Comparison of ENCODE assay signal across 20 cellular contexts in genomic region chr1:236110137-236110536, GRCh38. TPM values are rescaled to one million over a fixed set of nuclear protein-coding genes. Genes with fewer than 3 reads are reported as not detected.
"Had no signal": no experiment of that assay in that cellular context is flagged by ENCODE, and none has a peak within 500 bp of the region (broad histone marks: within the 10 kb centered on the region; RNA-seq: fewer than 3 reads in every experiment).

No MANE protein-coding gene starts in this region.

- H3K27me3 Mint-ChIP-seq: stimulated activated memory B cell treated with anti-CD40 and anti-IgM and Interleukin-4, amounts not matched to agents 10 μg/mL and 1 μg/mL and 100 μg/mL, for 72 hours; type B pancreatic cell had no signal

- H3K36me3 Mint-ChIP-seq: naive thymus-derived CD8-positive, alpha-beta T cell; stimulated activated memory B cell treated with anti-CD40 and anti-IgM and Interleukin-4, amounts not matched to agents 10 μg/mL and 1 μg/mL and 100 μg/mL, for 72 hours; type B pancreatic cell had no signal

- ATAC-seq: lower lobe of right lung; stimulated activated memory B cell treated with anti-CD40 and anti-IgM and Interleukin-4, amounts not matched to agents 10 μg/mL and 1 μg/mL and 100 μg/mL, for 72 hours; stimulated activated naive CD8-positive, alpha-beta T cell treated with anti-CD3 and anti-CD28 coated beads, Interleukin-15, amount 100 ng/mL, for 72 hours had no signal

- H3K27ac ChIP-seq: hepatocyte, lower lobe of right lung, pancreas, right atrium auricular region, right lobe of liver, tibial nerve, uterus had no signal

- H3K9me3 ChIP-seq: lower lobe of right lung, pancreas, right atrium auricular region, right lobe of liver, tibial nerve, uterus had no signal

- H3K79me2 ChIP-seq: hepatocyte had no signal

- H3K4me3 ChIP-seq: hepatocyte, lower lobe of right lung, pancreas, right atrium auricular region, right lobe of liver, smooth muscle cell, tibial nerve, uterus had no signal

- FAIRE-seq: keratinocyte, pancreas had no signal

- H3K27ac Mint-ChIP-seq: stimulated activated memory B cell treated with anti-CD40 and anti-IgM and Interleukin-4, amounts not matched to agents 10 μg/mL and 1 μg/mL and 100 μg/mL, for 72 hours; stimulated activated naive CD8-positive, alpha-beta T cell treated with anti-CD3 and anti-CD28 coated beads, Interleukin-15, amount 100 ng/mL, for 72 hours; type B pancreatic cell had no signal

- H3K4me1 Mint-ChIP-seq: stimulated activated memory B cell treated with anti-CD40 and anti-IgM and Interleukin-4, amounts not matched to agents 10 μg/mL and 1 μg/mL and 100 μg/mL, for 72 hours had no signal

- H3K4me1 ChIP-seq: lower lobe of right lung, pancreas, right atrium auricular region, right lobe of liver, uterus had no signal

- H3K27me3 ChIP-seq: hepatocyte, pancreas, right atrium auricular region, right lobe of liver, tibial nerve, uterus had no signal

- H2AFZ ChIP-seq: hepatocyte had no signal

- H3K36me3 ChIP-seq: lower lobe of right lung, pancreas, right atrium auricular region, right lobe of liver, tibial nerve, uterus had no signal

- H3K4me3 Mint-ChIP-seq: naive thymus-derived CD8-positive, alpha-beta T cell; stimulated activated memory B cell treated with anti-CD40 and anti-IgM and Interleukin-4, amounts not matched to agents 10 μg/mL and 1 μg/mL and 100 μg/mL, for 72 hours; stimulated activated naive CD8-positive, alpha-beta T cell treated with anti-CD3 and anti-CD28 coated beads, Interleukin-15, amount 100 ng/mL, for 72 hours; type B pancreatic cell had no signal

- H3K4me2 ChIP-seq: hepatocyte, smooth muscle cell had no signal

- H3K9me3 Mint-ChIP-seq: naive thymus-derived CD8-positive, alpha-beta T cell; stimulated activated memory B cell treated with anti-CD40 and anti-IgM and Interleukin-4, amounts not matched to agents 10 μg/mL and 1 μg/mL and 100 μg/mL, for 72 hours; stimulated activated naive CD8-positive, alpha-beta T cell treated with anti-CD3 and anti-CD28 coated beads, Interleukin-15, amount 100 ng/mL, for 72 hours; type B pancreatic cell had no signal

- DNase-seq: left cardiac atrium; left ventricle myocardium superior; lower lobe of right lung; stimulated activated CD4-positive, alpha-beta T cell treated with anti-CD3 and anti-CD28 coated beads, Interleukin-1b, Interleukin-23, amount 100 ng/mL, for 48 hours; stimulated activated CD4-positive, alpha-beta T cell treated with anti-CD3 and anti-CD28 coated beads, Interleukin-2, amount 100 ng/mL, for 48 hours; stimulated activated CD4-positive, alpha-beta T cell treated with anti-CD3 and anti-CD28 coated beads, Interleukin-4, amount 100 ng/mL, for 4 hours; stimulated activated CD8-positive, alpha-beta memory T cell treated with anti-CD3 and anti-CD28 coated beads, Interleukin-4, amount 100 ng/mL, for 48 hours; stimulated activated naive CD4-positive, alpha-beta T cell treated with Interleukin-2 at 50 U/mL for 16 hours; stimulated activated naive CD8-positive, alpha-beta T cell treated with anti-CD3 and anti-CD28 coated beads, Interleukin-15, amount 100 ng/mL, for 72 hours; uterus had no signal

RNA-seq across cellular contexts. Expression of gene NID1, which starts 45.2 kb away (rescaled TPM):
- polyA plus RNA-seq: naive thymus-derived CD8-positive, alpha-beta T cell had no signal
